ENCODE assay signal across 1 cellular context in the genomic region with DNA sequence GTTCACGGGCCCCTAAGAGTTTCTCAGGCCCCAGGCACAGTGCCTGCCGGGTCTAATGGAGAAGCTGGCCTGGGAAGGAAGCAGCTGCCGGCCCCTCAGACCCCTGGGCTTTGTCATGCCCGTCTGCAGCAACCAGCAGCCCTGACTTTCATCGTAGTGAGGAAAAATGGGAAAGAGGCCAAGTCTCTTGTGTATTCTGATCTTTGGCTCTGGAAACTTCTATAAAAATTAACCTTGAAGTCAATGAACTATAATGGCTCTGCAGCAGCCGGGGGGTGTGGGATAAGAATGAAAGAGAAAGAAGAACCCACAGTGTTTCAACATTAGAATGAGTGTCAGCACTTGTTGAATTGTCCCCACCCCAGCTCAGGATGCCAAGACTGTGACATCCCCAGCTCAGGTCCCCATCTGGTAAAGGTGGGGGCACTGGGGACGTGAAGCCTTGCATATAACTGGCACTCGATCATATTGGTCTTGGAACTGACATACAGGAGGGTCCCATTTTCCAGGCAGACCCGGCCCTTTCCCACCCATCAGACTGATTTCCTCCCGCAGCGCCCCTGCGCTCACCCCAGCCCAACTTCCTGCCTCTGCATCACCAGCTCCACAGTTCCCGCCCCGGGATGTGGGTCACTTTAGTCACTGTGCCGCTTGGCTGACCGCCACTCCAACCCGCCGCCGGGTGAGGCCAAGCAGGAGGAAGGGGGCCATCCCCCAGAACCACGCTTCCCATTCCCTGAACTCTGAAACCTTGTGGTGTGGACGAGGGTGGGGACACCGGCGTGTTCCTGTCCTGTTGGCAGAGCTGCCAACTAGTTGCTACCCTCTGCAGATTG.
A peak's percentile ranks its signal among the peaks of the same experiment; 100 is the strongest.
TF ChIP-seq lines count a peak whose summit lies in the region.

No MANE protein-coding gene starts in this region.

TF ChIP-seq in GM12878, 131 proteins besides CTCF, POLR2A, EP300 and RAD21 (continued from another document):
- TF ChIP-seq, protein P1, sequence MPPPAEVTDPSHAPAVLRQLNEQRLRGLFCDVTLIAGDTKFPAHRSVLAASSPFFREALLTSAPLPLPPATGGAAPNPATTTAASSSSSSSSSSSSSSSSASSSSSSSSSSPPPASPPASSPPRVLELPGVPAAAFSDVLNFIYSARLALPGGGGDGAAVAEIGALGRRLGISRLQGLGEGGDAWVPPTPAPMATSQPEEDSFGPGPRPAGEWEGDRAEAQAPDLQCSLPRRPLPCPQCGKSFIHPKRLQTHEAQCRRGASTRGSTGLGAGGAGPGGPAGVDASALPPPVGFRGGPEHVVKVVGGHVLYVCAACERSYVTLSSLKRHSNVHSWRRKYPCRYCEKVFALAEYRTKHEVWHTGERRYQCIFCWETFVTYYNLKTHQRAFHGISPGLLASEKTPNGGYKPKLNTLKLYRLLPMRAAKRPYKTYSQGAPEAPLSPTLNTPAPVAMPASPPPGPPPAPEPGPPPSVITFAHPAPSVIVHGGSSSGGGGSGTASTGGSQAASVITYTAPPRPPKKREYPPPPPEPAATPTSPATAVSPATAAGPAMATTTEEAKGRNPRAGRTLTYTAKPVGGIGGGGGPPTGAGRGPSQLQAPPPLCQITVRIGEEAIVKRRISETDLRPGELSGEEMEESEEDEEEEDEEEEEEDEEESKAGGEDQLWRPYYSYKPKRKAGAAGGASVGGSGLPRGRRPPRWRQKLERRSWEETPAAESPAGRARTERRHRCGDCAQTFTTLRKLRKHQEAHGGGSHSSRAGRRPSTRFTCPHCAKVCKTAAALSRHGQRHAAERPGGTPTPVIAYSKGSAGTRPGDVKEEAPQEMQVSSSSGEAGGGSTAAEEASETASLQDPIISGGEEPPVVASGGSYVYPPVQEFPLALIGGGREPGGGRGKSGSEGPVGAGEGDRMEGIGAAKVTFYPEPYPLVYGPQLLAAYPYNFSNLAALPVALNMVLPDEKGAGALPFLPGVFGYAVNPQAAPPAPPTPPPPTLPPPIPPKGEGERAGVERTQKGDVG (CRISPR knock-in tag; IDR thresholded peaks at IDR 0.05) = no peak
- TF ChIP-seq RUNX3 (IDR thresholded peaks at IDR 0.05; ENCODE audit: low read length) (peak; percentile 5; the same call in 1 of the 2 replicates), MEF2A (IDR thresholded peaks at IDR 0.05; ENCODE audit: insufficient read depth, low read depth, low read length) (no peak), RB1 (IDR thresholded peaks at IDR 0.05; ENCODE audit: borderline replicate concordance) (no peak), EED (IDR thresholded peaks at IDR 0.05; ENCODE audit: low read depth) (peak; percentile 82), SMC3 (IDR thresholded peaks at IDR 0.05; ENCODE audit: borderline replicate concordance, low read length) (no peak), BACH1 (IDR thresholded peaks at IDR 0.05; ENCODE audit: borderline replicate concordance) (no peak), ZNF207 (IDR thresholded peaks at IDR 0.05; ENCODE audit: borderline replicate concordance) (no peak), BCLAF1 (IDR thresholded peaks at IDR 0.05) (no peak), SUPT20H (IDR thresholded peaks at IDR 0.05; ENCODE audit: borderline replicate concordance, control insufficient read depth, low read depth, low read length) (no peak), CHD1 (IDR thresholded peaks at IDR 0.05; ENCODE audit: low read depth, low read length) (no peak), NR2C2 (IDR thresholded peaks at IDR 0.05; ENCODE audit: borderline replicate concordance, control insufficient read depth, insufficient read length, low read depth) (no peak), RFX5 (IDR thresholded peaks at IDR 0.05; ENCODE audit: low read depth, low read length) (no peak), FOXK2 (IDR thresholded peaks at IDR 0.05) (no peak), ZSCAN29 (IDR thresholded peaks at IDR 0.05) (no peak), CEBPB (IDR thresholded peaks at IDR 0.05; ENCODE audit: borderline replicate concordance in 1 of 2, low read depth in 2 of 2, low read length in 2 of 2) (no peak), ZBED1 (IDR thresholded peaks at IDR 0.05; ENCODE audit: borderline replicate concordance) (no peak), ZNF687 (IDR thresholded peaks at IDR 0.05) (peak; percentile 37; the same call in 1 of the 2 replicates), TAF1 (IDR thresholded peaks at IDR 0.05; ENCODE audit: borderline replicate concordance, low read depth, low read length) (no peak), HCFC1 (IDR thresholded peaks at IDR 0.05; ENCODE audit: low read length) (no peak)
- TF ChIP-seq, protein P2, sequence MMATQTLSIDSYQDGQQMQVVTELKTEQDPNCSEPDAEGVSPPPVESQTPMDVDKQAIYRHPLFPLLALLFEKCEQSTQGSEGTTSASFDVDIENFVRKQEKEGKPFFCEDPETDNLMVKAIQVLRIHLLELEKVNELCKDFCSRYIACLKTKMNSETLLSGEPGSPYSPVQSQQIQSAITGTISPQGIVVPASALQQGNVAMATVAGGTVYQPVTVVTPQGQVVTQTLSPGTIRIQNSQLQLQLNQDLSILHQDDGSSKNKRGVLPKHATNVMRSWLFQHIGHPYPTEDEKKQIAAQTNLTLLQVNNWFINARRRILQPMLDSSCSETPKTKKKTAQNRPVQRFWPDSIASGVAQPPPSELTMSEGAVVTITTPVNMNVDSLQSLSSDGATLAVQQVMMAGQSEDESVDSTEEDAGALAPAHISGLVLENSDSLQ (IDR thresholded peaks at IDR 0.05) = peak; percentile 21; the same call in 1 of the 2 replicates
